ENCODE assay signal across 28 cellular contexts in genomic region chr6:39108041-39108839, GRCh38. TPM values are rescaled to one million over a fixed set of nuclear protein-coding genes. Genes with fewer than 3 reads are reported as not detected.
"Had no signal": no experiment of that assay in that cellular context is flagged by ENCODE, and none has a peak within 500 bp of the region (broad histone marks: within the 10 kb centered on the region; RNA-seq: fewer than 3 reads in every experiment).

No MANE protein-coding gene starts in this region.

- DNase-seq: activated CD4-positive, alpha-beta T cell treated with anti-CD3 and anti-CD28 coated beads for 4 hours; activated CD4-positive, alpha-beta T cell treated with anti-CD3 and anti-CD28 coated beads, Interleukin-2, amount 50 U/mL, for 4 hours; activated CD8-positive, alpha-beta memory T cell treated with anti-CD3 and anti-CD28 coated beads for 24 hours; activated gamma-delta T cell; activated naive CD4-positive, alpha-beta T cell treated with anti-CD3 and anti-CD28 coated beads, Interleukin-2, amount 50 U/mL, for 16 hours; activated T-cell treated with anti-CD3 and anti-CD28 coated beads, Interleukin-2, amount 50 U/mL, for 4 hours; amygdala; brain microvascular endothelial cell; Karpas-422; MM.1S; NCI-H1105; NCI-H1436; NCI-H1694 treated with DMSO at 0.1 percent for 48 hours; NCI-H2029 treated with DMSO at 0.1 percent for 48 hours; NCI-H345; NCI-H510A; NCI-H526 treated with DMSO at 0.1 percent for 48 hours; NCI-H82; RPMI8226; T-helper 1 cell; WERI-Rb-1 had no signal

- ATAC-seq: activated T-cell treated with anti-CD3 and anti-CD28 coated beads, Interleukin-2, amount 50 U/mL, for 4 hours; K562; Right ventricle myocardium inferior had no signal

- H3K4me3 ChIP-seq: cardiac muscle cell, K562, SK-N-MC had no signal

- H3K9me3 Mint-ChIP-seq: activated T-cell treated with anti-CD3 and anti-CD28 coated beads, Interleukin-2, amount 50 U/mL, for 4 hours had no signal

- H3K27ac ChIP-seq: brain microvascular endothelial cell, cardiac muscle cell, SK-N-MC, WERI-Rb-1 had no signal

- H3K36me3 ChIP-seq: brain microvascular endothelial cell, cardiac muscle cell had no signal

- H3K27me3 ChIP-seq: brain microvascular endothelial cell, cardiac muscle cell had no signal

- H3K4me3 Mint-ChIP-seq: activated T-cell treated with anti-CD3 and anti-CD28 coated beads, Interleukin-2, amount 50 U/mL, for 4 hours had no signal

RNA-seq across cellular contexts. Expression of gene GLP1R, which starts 59.7 kb away (rescaled TPM):
- total RNA-seq: astrocyte; K562; OCI-LY7; T-helper 2 cell treated with Interferon-gamma antibody and Interleukin-4, amounts not matched to agents 100 ng/mL and 5 ng/mL, for 36 hours had no signal
